Comparison of ENCODE assay signal across 11 cellular contexts in genomic region chr1:183480971-183481431, GRCh38. TPM values are rescaled to one million over a fixed set of nuclear protein-coding genes. Genes with fewer than 3 reads are reported as not detected.
A peak's percentile ranks its signal among the peaks of the same experiment; 100 is the strongest.
DNase-seq lines count a peak whose midpoint lies in the region; ATAC-seq and TF ChIP-seq lines count a peak whose summit lies in the region.
"Had no signal": no experiment of that assay in that cellular context is flagged by ENCODE, and none has a peak within 500 bp of the region (broad histone marks: within the 10 kb centered on the region; RNA-seq: fewer than 3 reads in every experiment).

No MANE protein-coding gene starts in this region.

- H3K4me3 ChIP-seq in SU-DHL-6 (ENCODE audit: insufficient read depth, low read length, poor library complexity, severe bottlenecking), result no peak overlapping the region
- H3K4me3 ChIP-seq in Peyer's patch, result no peak overlapping the region
- H3K4me3 ChIP-seq: thoracic aorta had no signal

- peaks cover 19% of the 10 kb centered on the region for H3F3A ChIP-seq in SU-DHL-6 (ENCODE audit: insufficient read depth)

- H3K9me3 Mint-ChIP-seq in activated T-cell treated with anti-CD3 and anti-CD28 coated beads, Interleukin-2, amount 50 U/mL, for 24 hours, result no peaks in the 10 kb centered on the region

- TF ChIP-seq CTCF in SU-DHL-6 (IDR thresholded peaks at IDR 0.05; ENCODE audit: insufficient read depth, low read length, poor library complexity, severe bottlenecking) (no peak), Peyer's patch (IDR thresholded peaks at IDR 0.05) (no peak)

- peaks cover 76% of the 10 kb centered on the region for H4K20me1 ChIP-seq in SU-DHL-6 (ENCODE audit: low read depth, low read length)

- no peak for TF ChIP-seq POLR2A in Peyer's patch (IDR thresholded peaks at IDR 0.05)

- peak; percentile 65 for ATAC-seq in HG02852 (IDR thresholded peaks at IDR 0.05; ENCODE audit: unreplicated experiment)

- 0 out of 2 replicates have a peak overlapping the region, but pooled peaks have one; percentile 21 for H3K9ac ChIP-seq in SU-DHL-6 (ENCODE audit: low read length)

- no peaks in the 10 kb centered on the region for H3K27me3 Mint-ChIP-seq in activated T-cell treated with anti-CD3 and anti-CD28 coated beads, Interleukin-2, amount 50 U/mL, for 24 hours

- H3K27ac ChIP-seq in SU-DHL-6 (ENCODE audit: low read depth, low read length), result peak overlapping the region; percentile 27; the same call in 1 of the 2 replicates
- no peak overlapping the region for H3K27ac ChIP-seq in Peyer's patch
- H3K27ac ChIP-seq: C4-2B, thoracic aorta had no signal

- peaks cover 0 to 30% (median 8%) of the 10 kb centered on the region in 4 donors for H3K4me1 ChIP-seq in Peyer's patch

- peaks cover 99% of the 10 kb centered on the region for H3K79me2 ChIP-seq in SU-DHL-6 (ENCODE audit: insufficient read depth, low read length)

- no peak for DNase-seq in activated T-cell treated with anti-CD3 and anti-CD28 coated beads, Interleukin-2, amount 50 U/mL, for 24 hours
- no peak for DNase-seq in activated T-cell treated with anti-CD3 and anti-CD28 coated beads, Interleukin-2, amount 50 U/mL, for 1 hour
- DNase-seq in renal cortical epithelial cell (ENCODE audit: low read depth) (peak; percentile 38), NCI-H146 treated with DMSO at 0.1 percent for 48 hours (lab: John Stamatoyannopoulos, UW; ENCODE audit: unreplicated experiment) (no peak), Peyer's patch (no peak), iPS-NIHi11 (ENCODE audit: low spot score) (no peak)
- DNase-seq: NCI-H1105 treated with DMSO at 0.1 percent for 48 hours had no signal

- peaks cover 71% of the 10 kb centered on the region for H3K4me1 Mint-ChIP-seq in activated T-cell treated with anti-CD3 and anti-CD28 coated beads, Interleukin-2, amount 50 U/mL, for 24 hours (ENCODE audit: low read depth)

- H3K4me3 Mint-ChIP-seq in activated T-cell treated with anti-CD3 and anti-CD28 coated beads, Interleukin-2, amount 50 U/mL, for 24 hours, result no peak overlapping the region

- H3K9me3 ChIP-seq in SU-DHL-6 (ENCODE audit: insufficient read depth, low read length) (no peaks in the 10 kb centered on the region), Peyer's patch (no peaks in the 10 kb centered on the region)
- H3K9me3 ChIP-seq: thoracic aorta had no signal

- peak overlapping the region; percentile 57 for H3K4me2 ChIP-seq in SU-DHL-6 (ENCODE audit: low read depth, low read length, poor library complexity, severe bottlenecking)

- H3K9me2 ChIP-seq in SU-DHL-6 (replicated peaks; ENCODE audit: insufficient read depth, low read length), result no peaks in the 10 kb centered on the region

- H3K36me3 Mint-ChIP-seq in activated T-cell treated with anti-CD3 and anti-CD28 coated beads, Interleukin-2, amount 50 U/mL, for 24 hours (ENCODE audit: low read depth), result peaks cover 29% of the 10 kb centered on the region

- no peaks in the 10 kb centered on the region for H3K36me3 ChIP-seq in SU-DHL-6 (ENCODE audit: low read length)
- no peaks in the 10 kb centered on the region for H3K36me3 ChIP-seq in Peyer's patch
- H3K36me3 ChIP-seq: thoracic aorta had no signal

- H3K27ac Mint-ChIP-seq in activated T-cell treated with anti-CD3 and anti-CD28 coated beads, Interleukin-2, amount 50 U/mL, for 24 hours, result peak overlapping the region; percentile 73

- no peak overlapping the region for H2AFZ ChIP-seq in SU-DHL-6 (ENCODE audit: low read depth, low read length, severe bottlenecking)

- H3K27me3 ChIP-seq in SU-DHL-6 (ENCODE audit: low read length) (no peaks in the 10 kb centered on the region), Peyer's patch (no peaks in the 10 kb centered on the region)

RNA-seq across cellular contexts. Expression of gene SMG7, which starts 8.7 kb away (rescaled TPM):
- total RNA-seq in renal cortical epithelial cell, result 18.2 and 41.0 TPM in 2 replicates
- 10 to 100 TPM; 46.2 to 72.7 (median 54.3) TPM for total RNA-seq in Peyer's patch
